Comparison of ENCODE assay signal across 1 cellular context in the genomic region with DNA sequence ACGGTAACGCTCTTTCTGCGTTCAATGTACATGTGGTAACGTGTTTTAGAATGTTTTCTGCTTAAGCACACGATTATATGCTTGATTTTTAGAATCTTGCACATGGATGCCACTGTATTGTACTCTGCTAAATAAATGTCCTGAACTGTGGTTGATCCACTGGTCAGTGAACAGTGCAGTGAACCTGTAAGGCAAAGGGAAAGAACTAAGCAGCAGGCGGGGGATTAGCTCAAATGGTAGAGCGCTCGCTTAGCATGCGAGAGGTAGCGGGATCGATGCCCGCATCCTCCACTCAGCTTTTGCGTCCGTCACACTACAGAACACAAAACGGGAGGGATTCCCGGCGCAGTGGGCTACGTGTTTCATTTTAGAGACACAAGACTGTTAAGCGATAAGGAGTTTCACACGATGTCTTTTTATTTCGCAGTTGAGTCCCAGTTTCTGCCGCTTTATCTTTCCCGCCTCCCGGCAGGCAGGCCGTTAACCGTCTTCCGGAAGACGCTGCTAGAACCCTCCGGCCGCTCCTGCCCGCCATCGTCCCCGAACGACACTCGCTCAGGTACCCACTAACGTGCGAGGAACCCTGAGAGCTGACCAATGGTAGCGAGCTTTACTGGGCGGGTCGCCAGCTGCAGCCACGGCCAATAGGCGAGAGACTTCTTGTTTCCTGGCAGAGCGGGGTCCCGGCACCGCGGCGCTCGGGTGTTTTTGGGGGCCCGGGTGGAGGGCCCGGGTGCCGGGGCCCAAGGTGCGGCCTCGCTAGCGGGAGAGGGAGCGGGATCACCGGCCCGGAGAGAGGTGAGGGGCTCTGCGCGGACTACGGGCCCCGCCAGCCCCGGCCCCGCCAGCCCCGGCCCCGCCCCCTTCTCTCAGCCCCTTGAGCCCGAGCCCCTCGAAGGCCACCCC.
TF ChIP-seq lines count a peak whose summit lies in the region.

A gene with protein sequence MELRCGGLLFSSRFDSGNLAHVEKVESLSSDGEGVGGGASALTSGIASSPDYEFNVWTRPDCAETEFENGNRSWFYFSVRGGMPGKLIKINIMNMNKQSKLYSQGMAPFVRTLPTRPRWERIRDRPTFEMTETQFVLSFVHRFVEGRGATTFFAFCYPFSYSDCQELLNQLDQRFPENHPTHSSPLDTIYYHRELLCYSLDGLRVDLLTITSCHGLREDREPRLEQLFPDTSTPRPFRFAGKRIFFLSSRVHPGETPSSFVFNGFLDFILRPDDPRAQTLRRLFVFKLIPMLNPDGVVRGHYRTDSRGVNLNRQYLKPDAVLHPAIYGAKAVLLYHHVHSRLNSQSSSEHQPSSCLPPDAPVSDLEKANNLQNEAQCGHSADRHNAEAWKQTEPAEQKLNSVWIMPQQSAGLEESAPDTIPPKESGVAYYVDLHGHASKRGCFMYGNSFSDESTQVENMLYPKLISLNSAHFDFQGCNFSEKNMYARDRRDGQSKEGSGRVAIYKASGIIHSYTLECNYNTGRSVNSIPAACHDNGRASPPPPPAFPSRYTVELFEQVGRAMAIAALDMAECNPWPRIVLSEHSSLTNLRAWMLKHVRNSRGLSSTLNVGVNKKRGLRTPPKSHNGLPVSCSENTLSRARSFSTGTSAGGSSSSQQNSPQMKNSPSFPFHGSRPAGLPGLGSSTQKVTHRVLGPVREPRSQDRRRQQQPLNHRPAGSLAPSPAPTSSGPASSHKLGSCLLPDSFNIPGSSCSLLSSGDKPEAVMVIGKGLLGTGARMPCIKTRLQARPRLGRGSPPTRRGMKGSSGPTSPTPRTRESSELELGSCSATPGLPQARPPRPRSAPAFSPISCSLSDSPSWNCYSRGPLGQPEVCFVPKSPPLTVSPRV (plus strand): TSS at position 673 of the 906 bp plus-strand sequence. CDS start 1,291 bp downstream, outside the sequence.

TF ChIP-seq in WTC11, 78 proteins besides CTCF, POLR2A, EP300 and RAD21 (continued from another document and continues in another):
- TF ChIP-seq, protein P1, sequence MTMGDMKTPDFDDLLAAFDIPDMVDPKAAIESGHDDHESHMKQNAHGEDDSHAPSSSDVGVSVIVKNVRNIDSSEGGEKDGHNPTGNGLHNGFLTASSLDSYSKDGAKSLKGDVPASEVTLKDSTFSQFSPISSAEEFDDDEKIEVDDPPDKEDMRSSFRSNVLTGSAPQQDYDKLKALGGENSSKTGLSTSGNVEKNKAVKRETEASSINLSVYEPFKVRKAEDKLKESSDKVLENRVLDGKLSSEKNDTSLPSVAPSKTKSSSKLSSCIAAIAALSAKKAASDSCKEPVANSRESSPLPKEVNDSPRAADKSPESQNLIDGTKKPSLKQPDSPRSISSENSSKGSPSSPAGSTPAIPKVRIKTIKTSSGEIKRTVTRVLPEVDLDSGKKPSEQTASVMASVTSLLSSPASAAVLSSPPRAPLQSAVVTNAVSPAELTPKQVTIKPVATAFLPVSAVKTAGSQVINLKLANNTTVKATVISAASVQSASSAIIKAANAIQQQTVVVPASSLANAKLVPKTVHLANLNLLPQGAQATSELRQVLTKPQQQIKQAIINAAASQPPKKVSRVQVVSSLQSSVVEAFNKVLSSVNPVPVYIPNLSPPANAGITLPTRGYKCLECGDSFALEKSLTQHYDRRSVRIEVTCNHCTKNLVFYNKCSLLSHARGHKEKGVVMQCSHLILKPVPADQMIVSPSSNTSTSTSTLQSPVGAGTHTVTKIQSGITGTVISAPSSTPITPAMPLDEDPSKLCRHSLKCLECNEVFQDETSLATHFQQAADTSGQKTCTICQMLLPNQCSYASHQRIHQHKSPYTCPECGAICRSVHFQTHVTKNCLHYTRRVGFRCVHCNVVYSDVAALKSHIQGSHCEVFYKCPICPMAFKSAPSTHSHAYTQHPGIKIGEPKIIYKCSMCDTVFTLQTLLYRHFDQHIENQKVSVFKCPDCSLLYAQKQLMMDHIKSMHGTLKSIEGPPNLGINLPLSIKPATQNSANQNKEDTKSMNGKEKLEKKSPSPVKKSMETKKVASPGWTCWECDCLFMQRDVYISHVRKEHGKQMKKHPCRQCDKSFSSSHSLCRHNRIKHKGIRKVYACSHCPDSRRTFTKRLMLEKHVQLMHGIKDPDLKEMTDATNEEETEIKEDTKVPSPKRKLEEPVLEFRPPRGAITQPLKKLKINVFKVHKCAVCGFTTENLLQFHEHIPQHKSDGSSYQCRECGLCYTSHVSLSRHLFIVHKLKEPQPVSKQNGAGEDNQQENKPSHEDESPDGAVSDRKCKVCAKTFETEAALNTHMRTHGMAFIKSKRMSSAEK (CRISPR knock-in tag; IDR thresholded peaks at IDR 0.05; ENCODE audit: borderline replicate concordance): peak; percentile 94; the same call in 1 of the 2 replicates
- TF ChIP-seq SMAD4 (CRISPR knock-in tag; IDR thresholded peaks at IDR 0.05) (no peak), TCF7 (CRISPR knock-in tag; IDR thresholded peaks at IDR 0.05; ENCODE audit: low read depth) (no peak), HMGA2 (CRISPR knock-in tag; IDR thresholded peaks at IDR 0.05) (no peak; the same call in none of the 2 replicates), MYBL2 (CRISPR knock-in tag; IDR thresholded peaks at IDR 0.05) (peak; percentile 92), NR3C1 (CRISPR knock-in tag; conservative IDR thresholded peaks at IDR 0.05; ENCODE audit: low read depth) (no peak), ZNF396 (CRISPR knock-in tag; IDR thresholded peaks at IDR 0.05; ENCODE audit: borderline replicate concordance) (no peak), MXD4 (CRISPR knock-in tag; IDR thresholded peaks at IDR 0.05; ENCODE audit: borderline replicate concordance) (no peak), SOX15 (CRISPR knock-in tag; IDR thresholded peaks at IDR 0.05) (no peak; the same call in 1 of the 2 replicates), KAT7 (CRISPR knock-in tag; IDR thresholded peaks at IDR 0.05; ENCODE audit: borderline replicate concordance) (no peak; the same call in 1 of the 2 replicates), ELF4 (CRISPR knock-in tag; IDR thresholded peaks at IDR 0.05; ENCODE audit: low read depth) (no peak; the same call in 1 of the 2 replicates), FOXJ3 (CRISPR knock-in tag; IDR thresholded peaks at IDR 0.05; ENCODE audit: borderline replicate concordance) (no peak), RORB (CRISPR knock-in tag; IDR thresholded peaks at IDR 0.05) (no peak), FOXP1 (CRISPR knock-in tag; IDR thresholded peaks at IDR 0.05; ENCODE audit: borderline replicate concordance) (peak; percentile 60; the same call in 1 of the 2 replicates)
- TF ChIP-seq, protein P2, sequence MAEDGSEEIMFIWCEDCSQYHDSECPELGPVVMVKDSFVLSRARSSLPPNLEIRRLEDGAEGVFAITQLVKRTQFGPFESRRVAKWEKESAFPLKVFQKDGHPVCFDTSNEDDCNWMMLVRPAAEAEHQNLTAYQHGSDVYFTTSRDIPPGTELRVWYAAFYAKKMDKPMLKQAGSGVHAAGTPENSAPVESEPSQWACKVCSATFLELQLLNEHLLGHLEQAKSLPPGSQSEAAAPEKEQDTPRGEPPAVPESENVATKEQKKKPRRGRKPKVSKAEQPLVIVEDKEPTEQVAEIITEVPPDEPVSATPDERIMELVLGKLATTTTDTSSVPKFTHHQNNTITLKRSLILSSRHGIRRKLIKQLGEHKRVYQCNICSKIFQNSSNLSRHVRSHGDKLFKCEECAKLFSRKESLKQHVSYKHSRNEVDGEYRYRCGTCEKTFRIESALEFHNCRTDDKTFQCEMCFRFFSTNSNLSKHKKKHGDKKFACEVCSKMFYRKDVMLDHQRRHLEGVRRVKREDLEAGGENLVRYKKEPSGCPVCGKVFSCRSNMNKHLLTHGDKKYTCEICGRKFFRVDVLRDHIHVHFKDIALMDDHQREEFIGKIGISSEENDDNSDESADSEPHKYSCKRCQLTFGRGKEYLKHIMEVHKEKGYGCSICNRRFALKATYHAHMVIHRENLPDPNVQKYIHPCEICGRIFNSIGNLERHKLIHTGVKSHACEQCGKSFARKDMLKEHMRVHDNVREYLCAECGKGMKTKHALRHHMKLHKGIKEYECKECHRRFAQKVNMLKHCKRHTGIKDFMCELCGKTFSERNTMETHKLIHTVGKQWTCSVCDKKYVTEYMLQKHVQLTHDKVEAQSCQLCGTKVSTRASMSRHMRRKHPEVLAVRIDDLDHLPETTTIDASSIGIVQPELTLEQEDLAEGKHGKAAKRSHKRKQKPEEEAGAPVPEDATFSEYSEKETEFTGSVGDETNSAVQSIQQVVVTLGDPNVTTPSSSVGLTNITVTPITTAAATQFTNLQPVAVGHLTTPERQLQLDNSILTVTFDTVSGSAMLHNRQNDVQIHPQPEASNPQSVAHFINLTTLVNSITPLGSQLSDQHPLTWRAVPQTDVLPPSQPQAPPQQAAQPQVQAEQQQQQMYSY (CRISPR knock-in tag; IDR thresholded peaks at IDR 0.05): no peak
- TF ChIP-seq, protein P3, sequence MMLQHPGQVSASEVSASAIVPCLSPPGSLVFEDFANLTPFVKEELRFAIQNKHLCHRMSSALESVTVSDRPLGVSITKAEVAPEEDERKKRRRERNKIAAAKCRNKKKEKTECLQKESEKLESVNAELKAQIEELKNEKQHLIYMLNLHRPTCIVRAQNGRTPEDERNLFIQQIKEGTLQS (CRISPR knock-in tag; conservative IDR thresholded peaks at IDR 0.05): no peak
- TF ChIP-seq, protein P4, sequence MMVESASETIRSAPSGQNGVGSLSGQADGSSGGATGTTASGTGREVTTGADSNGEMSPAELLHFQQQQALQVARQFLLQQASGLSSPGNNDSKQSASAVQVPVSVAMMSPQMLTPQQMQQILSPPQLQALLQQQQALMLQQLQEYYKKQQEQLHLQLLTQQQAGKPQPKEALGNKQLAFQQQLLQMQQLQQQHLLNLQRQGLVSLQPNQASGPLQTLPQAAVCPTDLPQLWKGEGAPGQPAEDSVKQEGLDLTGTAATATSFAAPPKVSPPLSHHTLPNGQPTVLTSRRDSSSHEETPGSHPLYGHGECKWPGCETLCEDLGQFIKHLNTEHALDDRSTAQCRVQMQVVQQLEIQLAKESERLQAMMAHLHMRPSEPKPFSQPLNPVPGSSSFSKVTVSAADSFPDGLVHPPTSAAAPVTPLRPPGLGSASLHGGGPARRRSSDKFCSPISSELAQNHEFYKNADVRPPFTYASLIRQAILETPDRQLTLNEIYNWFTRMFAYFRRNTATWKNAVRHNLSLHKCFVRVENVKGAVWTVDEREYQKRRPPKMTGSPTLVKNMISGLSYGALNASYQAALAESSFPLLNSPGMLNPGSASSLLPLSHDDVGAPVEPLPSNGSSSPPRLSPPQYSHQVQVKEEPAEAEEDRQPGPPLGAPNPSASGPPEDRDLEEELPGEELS (CRISPR knock-in tag; IDR thresholded peaks at IDR 0.05): peak; percentile 68
- TF ChIP-seq, protein P5, sequence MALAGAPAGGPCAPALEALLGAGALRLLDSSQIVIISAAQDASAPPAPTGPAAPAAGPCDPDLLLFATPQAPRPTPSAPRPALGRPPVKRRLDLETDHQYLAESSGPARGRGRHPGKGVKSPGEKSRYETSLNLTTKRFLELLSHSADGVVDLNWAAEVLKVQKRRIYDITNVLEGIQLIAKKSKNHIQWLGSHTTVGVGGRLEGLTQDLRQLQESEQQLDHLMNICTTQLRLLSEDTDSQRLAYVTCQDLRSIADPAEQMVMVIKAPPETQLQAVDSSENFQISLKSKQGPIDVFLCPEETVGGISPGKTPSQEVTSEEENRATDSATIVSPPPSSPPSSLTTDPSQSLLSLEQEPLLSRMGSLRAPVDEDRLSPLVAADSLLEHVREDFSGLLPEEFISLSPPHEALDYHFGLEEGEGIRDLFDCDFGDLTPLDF (CRISPR knock-in tag; IDR thresholded peaks at IDR 0.05): no peak
- TF ChIP-seq, protein P6, sequence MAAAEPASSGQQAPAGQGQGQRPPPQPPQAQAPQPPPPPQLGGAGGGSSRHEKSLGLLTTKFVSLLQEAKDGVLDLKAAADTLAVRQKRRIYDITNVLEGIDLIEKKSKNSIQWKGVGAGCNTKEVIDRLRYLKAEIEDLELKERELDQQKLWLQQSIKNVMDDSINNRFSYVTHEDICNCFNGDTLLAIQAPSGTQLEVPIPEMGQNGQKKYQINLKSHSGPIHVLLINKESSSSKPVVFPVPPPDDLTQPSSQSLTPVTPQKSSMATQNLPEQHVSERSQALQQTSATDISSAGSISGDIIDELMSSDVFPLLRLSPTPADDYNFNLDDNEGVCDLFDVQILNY (CRISPR knock-in tag; IDR thresholded peaks at IDR 0.05): peak; percentile 86
- TF ChIP-seq, protein P7, sequence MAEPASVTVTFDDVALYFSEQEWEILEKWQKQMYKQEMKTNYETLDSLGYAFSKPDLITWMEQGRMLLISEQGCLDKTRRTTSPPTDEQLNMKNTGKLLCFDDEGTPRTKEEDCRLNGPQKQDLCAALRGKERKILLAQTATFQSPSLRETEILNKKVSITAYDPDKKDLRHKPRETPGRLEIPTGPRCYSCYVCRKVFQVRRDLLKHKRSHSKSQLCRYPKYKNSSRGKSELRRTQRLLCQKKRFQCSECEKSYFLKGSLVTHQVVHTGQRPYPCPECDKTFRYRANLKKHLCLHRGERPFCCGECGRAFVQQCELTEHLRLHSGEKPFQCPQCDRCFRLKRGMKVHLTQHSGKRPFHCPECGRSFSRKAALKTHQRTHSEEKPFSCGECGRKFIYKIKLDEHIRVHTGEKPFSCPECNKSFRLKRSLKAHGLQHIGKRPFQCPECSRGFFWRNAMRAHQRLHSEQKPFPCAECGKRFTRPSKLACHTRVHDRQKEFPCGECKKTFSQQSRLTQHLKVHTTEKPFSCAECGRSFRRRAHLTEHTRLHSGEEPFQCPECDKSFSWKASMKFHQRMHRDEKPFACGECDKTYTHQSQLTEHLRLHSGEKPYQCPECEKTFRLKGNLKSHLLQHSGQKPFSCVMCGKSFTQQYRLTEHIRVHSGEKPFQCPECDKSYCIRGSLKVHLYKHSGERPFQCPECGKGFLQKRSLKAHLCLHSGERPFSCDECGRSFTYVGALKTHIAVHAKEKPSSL (CRISPR knock-in tag; conservative IDR thresholded peaks at IDR 0.05): peak; percentile 93
- TF ChIP-seq, protein P8, sequence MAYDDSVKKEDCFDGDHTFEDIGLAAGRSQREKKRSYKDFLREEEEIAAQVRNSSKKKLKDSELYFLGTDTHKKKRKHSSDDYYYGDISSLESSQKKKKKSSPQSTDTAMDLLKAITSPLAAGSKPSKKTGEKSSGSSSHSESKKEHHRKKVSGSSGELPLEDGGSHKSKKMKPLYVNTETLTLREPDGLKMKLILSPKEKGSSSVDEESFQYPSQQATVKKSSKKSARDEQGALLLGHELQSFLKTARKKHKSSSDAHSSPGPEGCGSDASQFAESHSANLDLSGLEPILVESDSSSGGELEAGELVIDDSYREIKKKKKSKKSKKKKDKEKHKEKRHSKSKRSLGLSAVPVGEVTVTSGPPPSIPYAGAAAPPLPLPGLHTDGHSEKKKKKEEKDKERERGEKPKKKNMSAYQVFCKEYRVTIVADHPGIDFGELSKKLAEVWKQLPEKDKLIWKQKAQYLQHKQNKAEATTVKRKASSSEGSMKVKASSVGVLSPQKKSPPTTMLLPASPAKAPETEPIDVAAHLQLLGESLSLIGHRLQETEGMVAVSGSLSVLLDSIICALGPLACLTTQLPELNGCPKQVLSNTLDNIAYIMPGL (CRISPR knock-in tag; IDR thresholded peaks at IDR 0.05): peak; percentile 82; the same call in 1 of the 2 replicates
- TF ChIP-seq, protein P9, sequence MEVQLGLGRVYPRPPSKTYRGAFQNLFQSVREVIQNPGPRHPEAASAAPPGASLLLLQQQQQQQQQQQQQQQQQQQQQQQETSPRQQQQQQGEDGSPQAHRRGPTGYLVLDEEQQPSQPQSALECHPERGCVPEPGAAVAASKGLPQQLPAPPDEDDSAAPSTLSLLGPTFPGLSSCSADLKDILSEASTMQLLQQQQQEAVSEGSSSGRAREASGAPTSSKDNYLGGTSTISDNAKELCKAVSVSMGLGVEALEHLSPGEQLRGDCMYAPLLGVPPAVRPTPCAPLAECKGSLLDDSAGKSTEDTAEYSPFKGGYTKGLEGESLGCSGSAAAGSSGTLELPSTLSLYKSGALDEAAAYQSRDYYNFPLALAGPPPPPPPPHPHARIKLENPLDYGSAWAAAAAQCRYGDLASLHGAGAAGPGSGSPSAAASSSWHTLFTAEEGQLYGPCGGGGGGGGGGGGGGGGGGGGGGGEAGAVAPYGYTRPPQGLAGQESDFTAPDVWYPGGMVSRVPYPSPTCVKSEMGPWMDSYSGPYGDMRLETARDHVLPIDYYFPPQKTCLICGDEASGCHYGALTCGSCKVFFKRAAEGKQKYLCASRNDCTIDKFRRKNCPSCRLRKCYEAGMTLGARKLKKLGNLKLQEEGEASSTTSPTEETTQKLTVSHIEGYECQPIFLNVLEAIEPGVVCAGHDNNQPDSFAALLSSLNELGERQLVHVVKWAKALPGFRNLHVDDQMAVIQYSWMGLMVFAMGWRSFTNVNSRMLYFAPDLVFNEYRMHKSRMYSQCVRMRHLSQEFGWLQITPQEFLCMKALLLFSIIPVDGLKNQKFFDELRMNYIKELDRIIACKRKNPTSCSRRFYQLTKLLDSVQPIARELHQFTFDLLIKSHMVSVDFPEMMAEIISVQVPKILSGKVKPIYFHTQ (CRISPR knock-in tag; IDR thresholded peaks at IDR 0.05): no peak
